9 cellular contexts compared by ENCODE assay signal in the genomic region with DNA sequence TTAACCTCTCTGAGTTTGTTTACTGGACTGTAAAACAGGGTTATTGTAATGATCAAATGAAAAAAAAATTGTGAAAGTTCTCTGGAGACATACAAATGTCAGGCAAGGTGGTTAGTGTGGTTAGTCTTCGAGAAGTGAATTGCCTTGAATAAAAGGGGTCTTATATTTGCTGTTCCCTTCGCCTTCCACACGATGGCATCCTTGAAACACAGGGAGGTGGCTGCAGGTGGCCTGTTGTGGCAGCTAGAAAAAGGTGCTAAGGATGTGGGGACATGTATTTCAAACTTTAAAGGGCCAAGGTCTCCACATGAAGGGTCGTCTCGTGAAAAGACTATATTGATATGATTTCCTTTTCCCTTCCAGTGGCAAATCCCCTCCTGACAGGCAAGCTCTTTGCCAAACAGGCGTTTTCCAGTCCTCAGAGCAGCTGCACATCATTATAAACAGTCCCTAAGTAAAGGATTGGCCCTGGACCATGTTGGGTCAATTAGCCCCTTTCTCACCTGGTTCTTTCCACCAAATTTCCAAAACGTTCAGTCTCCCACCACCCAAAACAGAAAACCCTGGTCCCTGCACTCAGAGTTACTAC.
A peak's percentile ranks its signal among the peaks of the same experiment; 100 is the strongest.
DNase-seq lines count a peak whose midpoint lies in the region; ATAC-seq, FAIRE-seq and TF ChIP-seq lines count a peak whose summit lies in the region.
"Had no signal": no experiment of that assay in that cellular context is flagged by ENCODE, and none has a peak within 500 bp of the region (broad histone marks: within the 10 kb centered on the region; RNA-seq: fewer than 3 reads in every experiment).

No MANE protein-coding gene starts in this region.

- peak; percentile 7 for ATAC-seq in stimulated activated effector memory CD8-positive, alpha-beta T cell treated with anti-CD3 and anti-CD28 coated beads, Interleukin-12 subunit alpha, Interleukin-12 subunit beta, amount 100 ng/mL, for 72 hours

- dilution Hi-C loops in keratinocyte (cut with MboI; ENCODE audit: extremely low pct_ligation_motif_present, low sequenced_read_pairs), result no loop called here

- peaks cover 5% of the 10 kb centered on the region; the same call in 1 of the 2 replicates for H3K9me3 ChIP-seq in SJSA1 (replicated peaks)
- H3K9me3 ChIP-seq in adipocyte (ENCODE audit: control insufficient read depth, low read length), result no peaks in the 10 kb centered on the region
- no peaks in the 10 kb centered on the region for H3K9me3 ChIP-seq in keratinocyte (ENCODE audit: control insufficient read depth, low read depth, low read length)

- H3K4me1 ChIP-seq in SJSA1 (replicated peaks) (peaks cover 40% of the 10 kb centered on the region), adipocyte (ENCODE audit: control insufficient read depth, insufficient read depth, low read length) (peaks cover 47% of the 10 kb centered on the region), keratinocyte (ENCODE audit: control insufficient read depth, extremely low read depth, insufficient read depth, low read length) (no peaks in the 10 kb centered on the region)

- no peak overlapping the region for H2AFZ ChIP-seq in keratinocyte (ENCODE audit: control insufficient read depth, low read length)

- FAIRE-seq in keratinocyte (lab: Jason Lieb, UNC), result peak; percentile 49

- H3K4me1 Mint-ChIP-seq in stimulated activated effector memory CD8-positive, alpha-beta T cell treated with anti-CD3 and anti-CD28 coated beads, Interleukin-12 subunit alpha, Interleukin-12 subunit beta, amount 100 ng/mL, for 72 hours, result peaks cover 29% of the 10 kb centered on the region

- H3K36me3 Mint-ChIP-seq in stimulated activated effector memory CD8-positive, alpha-beta T cell treated with anti-CD3 and anti-CD28 coated beads, Interleukin-12 subunit alpha, Interleukin-12 subunit beta, amount 100 ng/mL, for 72 hours, result peaks cover 7% of the 10 kb centered on the region
- H3K36me3 Mint-ChIP-seq: activated naive CD4-positive, alpha-beta T cell treated with anti-CD3 and anti-CD28 coated beads, Interleukin-2, amount 50 U/mL, for 24 hours had no signal

- H3K36me3 ChIP-seq in SJSA1 (no peaks in the 10 kb centered on the region; the same call in 1 of the 2 replicates), adipocyte (ENCODE audit: control insufficient read depth, insufficient read depth, low read length, severe bottlenecking) (no peaks in the 10 kb centered on the region), keratinocyte (ENCODE audit: control insufficient read depth in 2 of 2, extremely low read depth in 1 of 2, insufficient read depth in 2 of 2, low read length in 2 of 2) (no peaks in the 10 kb centered on the region)

- no peak overlapping the region for H3K27ac Mint-ChIP-seq in stimulated activated effector memory CD8-positive, alpha-beta T cell treated with anti-CD3 and anti-CD28 coated beads, Interleukin-12 subunit alpha, Interleukin-12 subunit beta, amount 100 ng/mL, for 72 hours

- H3K27ac ChIP-seq in SJSA1, result no peak overlapping the region
- no peak overlapping the region for H3K27ac ChIP-seq in keratinocyte (ENCODE audit: control insufficient read depth, insufficient read depth, low read length)

- DNase-seq in DMS53 (lab: John Stamatoyannopoulos, UW) (peak; percentile 89), HK-2 (ENCODE audit: unreplicated experiment) (peak; percentile 18), SJSA1 (ENCODE audit: low read depth in 1 of 2, low spot score in 2 of 2) (peak; percentile 45 to 62), adipocyte (ENCODE audit: low read depth) (peak; percentile 72), keratinocyte (ENCODE audit: low read depth, low spot score) (no peak), amygdala (lab: John Stamatoyannopoulos, UW) (no peak), DMS79 treated with DMSO at 0.1 percent for 48 hours (lab: John Stamatoyannopoulos, UW) (no peak)
- peak; percentile 28 to 70 for DNase-seq in stimulated activated effector memory CD8-positive, alpha-beta T cell treated with anti-CD3 and anti-CD28 coated beads, Interleukin-12 subunit alpha, Interleukin-12 subunit beta, amount 100 ng/mL, for 72 hours (ENCODE audit: low spot score in 2 of 2)

- H3K9me3 Mint-ChIP-seq in stimulated activated effector memory CD8-positive, alpha-beta T cell treated with anti-CD3 and anti-CD28 coated beads, Interleukin-12 subunit alpha, Interleukin-12 subunit beta, amount 100 ng/mL, for 72 hours, result no peaks in the 10 kb centered on the region
- H3K9me3 Mint-ChIP-seq: activated naive CD4-positive, alpha-beta T cell treated with anti-CD3 and anti-CD28 coated beads, Interleukin-2, amount 50 U/mL, for 24 hours had no signal

- peak overlapping the region; percentile 89 for H3K9ac ChIP-seq in adipocyte (ENCODE audit: low read length)
- H3K9ac ChIP-seq in keratinocyte (ENCODE audit: control insufficient read depth, extremely low read depth, insufficient read depth, low read length), result no peak overlapping the region

- no peaks in the 10 kb centered on the region for H3K27me3 ChIP-seq in SJSA1 (replicated peaks)
- H3K27me3 ChIP-seq in adipocyte (replicated peaks; ENCODE audit: control insufficient read depth, insufficient read depth, low read length), result no peaks in the 10 kb centered on the region
- H3K27me3 ChIP-seq in keratinocyte (ENCODE audit: control insufficient read depth, extremely low read depth, insufficient read depth, low read length), result no peaks in the 10 kb centered on the region

- peak; percentile 71 to 83 (median 76) for TF ChIP-seq CTCF in keratinocyte (optimal IDR thresholded peaks at IDR 0.05 in 1 of 3, IDR thresholded peaks at IDR 0.05 in 1 of 3, conservative IDR thresholded peaks at IDR 0.05 in 1 of 3; ENCODE audit: extremely low read depth in 1 of 3, insufficient read depth in 2 of 3, low read length in 3 of 3)

- no peak overlapping the region for H3K4me3 ChIP-seq in SJSA1
- no peak overlapping the region for H3K4me3 ChIP-seq in adipocyte (ENCODE audit: low read length)
- no peak overlapping the region for H3K4me3 ChIP-seq in keratinocyte (ENCODE audit: control insufficient read depth in 2 of 3, extremely low read depth in 1 of 3, insufficient read depth in 2 of 3, low read depth in 1 of 3, low read length in 3 of 3)

- H3K4me2 ChIP-seq in keratinocyte (ENCODE audit: control insufficient read depth, extremely low read depth, insufficient read depth, low read depth, low read length), result no peak overlapping the region

- no peaks in the 10 kb centered on the region for H4K20me1 ChIP-seq in keratinocyte (ENCODE audit: control insufficient read depth, extremely low read depth, insufficient read depth, low read length)

- H3K9me1 ChIP-seq in keratinocyte (ENCODE audit: control insufficient read depth, extremely low read depth, insufficient read depth, low read length), result no peaks in the 10 kb centered on the region

- H3K4me3 Mint-ChIP-seq in stimulated activated effector memory CD8-positive, alpha-beta T cell treated with anti-CD3 and anti-CD28 coated beads, Interleukin-12 subunit alpha, Interleukin-12 subunit beta, amount 100 ng/mL, for 72 hours, result no peak overlapping the region
- H3K4me3 Mint-ChIP-seq: activated naive CD4-positive, alpha-beta T cell treated with anti-CD3 and anti-CD28 coated beads, Interleukin-2, amount 50 U/mL, for 24 hours had no signal

- no peaks in the 10 kb centered on the region for H3K79me2 ChIP-seq in keratinocyte (ENCODE audit: control insufficient read depth, insufficient read depth, low read length)

Comparison
In these comparisons a context has a peak if more than half of its experiments do, and no peak if none do; other contexts are left out.
1. DNase-seq: peak in DMS53 (single experiment), HK-2 (single experiment), SJSA1 (2 of 2), adipocyte (single experiment) and stimulated activated effector memory CD8-positive, alpha-beta T cell treated with anti-CD3 and anti-CD28 coated beads, Interleukin-12 subunit alpha, Interleukin-12 subunit beta, amount 100 ng/mL, for 72 hours (2 of 2); none in keratinocyte (single experiment), amygdala (0 of 56) and DMS79 treated with DMSO at 0.1 percent for 48 hours (single experiment).